In the genomic region with DNA sequence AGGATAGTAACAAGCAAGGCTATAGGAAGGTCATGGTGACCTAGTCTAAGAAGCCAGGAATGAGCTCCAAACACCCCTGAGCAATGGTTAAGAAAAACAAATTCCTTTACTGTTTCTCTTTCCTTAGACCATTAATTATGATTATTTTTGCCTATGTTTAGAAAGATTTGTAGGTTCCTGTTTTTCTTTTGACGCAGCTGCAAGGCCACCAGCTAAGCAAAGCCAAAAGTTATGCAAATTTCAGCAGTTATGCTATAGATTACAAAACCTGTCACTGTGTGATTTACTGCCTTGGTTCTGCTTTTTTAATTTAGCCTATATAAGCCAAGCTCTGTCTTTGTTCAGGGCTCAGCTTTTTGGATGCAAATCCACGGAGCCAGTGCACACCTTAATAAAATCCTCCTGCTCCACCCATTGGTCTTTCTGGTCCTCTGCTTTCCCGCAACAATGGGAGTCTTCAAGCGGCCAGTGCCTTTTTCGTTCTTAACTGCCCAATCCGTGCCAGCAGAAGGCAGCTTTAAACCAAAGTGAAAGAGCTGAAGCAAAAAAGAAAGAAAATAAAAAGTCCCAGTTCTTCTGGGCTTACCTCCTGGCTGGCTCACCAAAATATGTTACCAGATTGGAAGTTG, we compare ENCODE assay signal across 8 cellular contexts. TPM values are rescaled to one million over a fixed set of nuclear protein-coding genes. Genes with fewer than 3 reads are reported as not detected.
DNase-seq lines count a peak whose midpoint lies in the region; ATAC-seq and TF ChIP-seq lines count a peak whose summit lies in the region.

No MANE protein-coding gene starts in this region.

- no peaks in the 10 kb centered on the region for H3F3A ChIP-seq in Loucy (ENCODE audit: low read depth)

- H3K23ac ChIP-seq in mesendoderm (ENCODE audit: low read length), result no peak overlapping the region

- no peak for TF ChIP-seq CTCF in Loucy (conservative IDR thresholded peaks at IDR 0.05; ENCODE audit: low read length)

- peaks cover 13 to 14% of the 10 kb centered on the region in 2 donors for H3K9me3 Mint-ChIP-seq in activated naive CD4-positive, alpha-beta T cell treated with anti-CD3 and anti-CD28 coated beads, Interleukin-2, amount 50 U/mL, for 72 hours

- peak; percentile 43 for TF ChIP-seq POLR2A in GM15510 (IDR thresholded peaks at IDR 0.05; ENCODE audit: borderline replicate concordance, extremely low read depth, insufficient read length)

- no peak overlapping the region for H3K27ac ChIP-seq in mesendoderm (ENCODE audit: low read depth, low read length)

- H3K27me3 ChIP-seq in Loucy (ENCODE audit: insufficient read depth, low read length, poor library complexity, severe bottlenecking), result no peaks in the 10 kb centered on the region
- H3K27me3 ChIP-seq in mesendoderm (ENCODE audit: insufficient read depth, low read length, poor library complexity), result no peaks in the 10 kb centered on the region
- H3K27me3 ChIP-seq in H7 (ENCODE audit: control insufficient read depth, insufficient read depth, low read length), result no peaks in the 10 kb centered on the region

- peak overlapping the region; percentile 22 for H2AK5ac ChIP-seq in mesendoderm (ENCODE audit: low read length)

- no peaks in the 10 kb centered on the region for H3K36me3 ChIP-seq in Loucy (ENCODE audit: insufficient read depth, low read length)
- H3K36me3 ChIP-seq in mesendoderm (ENCODE audit: control insufficient read depth, insufficient read depth, low read length), result no peaks in the 10 kb centered on the region
- no peaks in the 10 kb centered on the region for H3K36me3 ChIP-seq in H7 (replicated peaks; ENCODE audit: control insufficient read depth, insufficient read depth, low read length)

- H3K79me1 ChIP-seq in mesendoderm (ENCODE audit: low read length), result peaks cover 4% of the 10 kb centered on the region

- no peak overlapping the region for H2BK5ac ChIP-seq in mesendoderm (ENCODE audit: low read length)

- DNase-seq in activated naive CD4-positive, alpha-beta T cell treated with anti-CD3 and anti-CD28 coated beads, Interleukin-2, amount 50 U/mL, for 72 hours (ENCODE audit: low spot score in 2 of 2), result peak in 1 of 2 donors; percentile 4
- DNase-seq in mesendoderm (no peak), mucosa of gallbladder (ENCODE audit: low spot score) (no peak), H7 (no peak)

- no peak overlapping the region for H2BK120ac ChIP-seq in mesendoderm (ENCODE audit: low read depth, low read length)

- peaks cover 22 to 29% of the 10 kb centered on the region in 2 donors for H3K36me3 Mint-ChIP-seq in activated naive CD4-positive, alpha-beta T cell treated with anti-CD3 and anti-CD28 coated beads, Interleukin-2, amount 50 U/mL, for 72 hours

- peak; percentile 26 for ATAC-seq in GM21737 (IDR thresholded peaks at IDR 0.05; ENCODE audit: unreplicated experiment)
- no peak for ATAC-seq in activated naive CD4-positive, alpha-beta T cell treated with anti-CD3 and anti-CD28 coated beads, Interleukin-2, amount 50 U/mL, for 72 hours
- no peak for ATAC-seq in GM19023 (IDR thresholded peaks at IDR 0.05; ENCODE audit: unreplicated experiment)

- H3K4me1 ChIP-seq in Loucy (ENCODE audit: insufficient read depth, low read length, poor library complexity, severe bottlenecking) (peaks cover 36% of the 10 kb centered on the region), mesendoderm (ENCODE audit: control insufficient read depth, low read depth, low read length) (peaks cover 5% of the 10 kb centered on the region)

- H4K20me1 ChIP-seq in Loucy (ENCODE audit: insufficient read depth, low read length, poor library complexity, severe bottlenecking), result no peaks in the 10 kb centered on the region

- peak overlapping the region; percentile 75 to 98 for H3K27ac Mint-ChIP-seq in activated naive CD4-positive, alpha-beta T cell treated with anti-CD3 and anti-CD28 coated beads, Interleukin-2, amount 50 U/mL, for 72 hours

- no peak overlapping the region for H4K8ac ChIP-seq in mesendoderm (ENCODE audit: low read depth, low read length)

- H3K79me2 ChIP-seq in Loucy (ENCODE audit: insufficient read depth, low read length) (peaks cover 28% of the 10 kb centered on the region), mesendoderm (ENCODE audit: control insufficient read depth, insufficient read depth, low read length) (peaks cover 9% of the 10 kb centered on the region)

- no peak overlapping the region for H4K5ac ChIP-seq in mesendoderm (ENCODE audit: low read length)

- H3K18ac ChIP-seq in mesendoderm (ENCODE audit: low read length), result no peak overlapping the region

- no peak overlapping the region for H3K56ac ChIP-seq in mesendoderm (ENCODE audit: low read length)

- H2AFZ ChIP-seq in Loucy (ENCODE audit: low read length), result peak overlapping the region; percentile 93

- H3K9me2 ChIP-seq in Loucy (replicated peaks; ENCODE audit: low read depth, low read length), result no peaks in the 10 kb centered on the region

- H3K4me2 ChIP-seq in Loucy (ENCODE audit: low read depth, low read length, poor library complexity, severe bottlenecking) (peak overlapping the region; percentile 82), mesendoderm (ENCODE audit: low read length) (no peak overlapping the region)

- H3K9me3 ChIP-seq in Loucy (ENCODE audit: insufficient read depth, low read depth, low read length), result no peaks in the 10 kb centered on the region

- H3K4me3 ChIP-seq in Loucy (ENCODE audit: low read length, poor library complexity, severe bottlenecking), result peak overlapping the region; percentile 83
- no peak overlapping the region for H3K4me3 ChIP-seq in mesendoderm (ENCODE audit: low read length)
- H3K4me3 ChIP-seq in H7 (ENCODE audit: insufficient read depth, low read depth, low read length), result no peak overlapping the region

- no peak overlapping the region for H2BK15ac ChIP-seq in mesendoderm (replicated peaks; ENCODE audit: low read depth)

- no peak overlapping the region for H3K4ac ChIP-seq in mesendoderm (ENCODE audit: low read depth, low read length)

- WGBS in mesendoderm (ENCODE audit: extremely low coverage, insufficient coverage, low lambda C conversion rate), result no CpG with 5 or more reads among the region's 6 CpGs

- peak overlapping the region; percentile 88 for H3K9ac ChIP-seq in Loucy (ENCODE audit: low read depth, low read length, poor library complexity, severe bottlenecking)
- H3K9ac ChIP-seq in mesendoderm (ENCODE audit: low read length), result no peak overlapping the region

RNA-seq across cellular contexts. Expression of a gene that starts 1.4 kb away (rescaled TPM):
- 10 to 100 TPM; 15.9 to 17.3 TPM for total RNA-seq in activated naive CD4-positive, alpha-beta T cell treated with anti-CD3 and anti-CD28 coated beads, Interleukin-2, amount 50 U/mL, for 72 hours
- polyA plus RNA-seq in mesendoderm (2013, experiment 1 of 2), result 13.3 TPM
- polyA plus RNA-seq in mesendoderm (2013, experiment 2 of 2), result 13.3 TPM
- 7.0 TPM for total RNA-seq in mucosa of gallbladder
- 6.4 and 9.9 TPM in 2 replicates for total RNA-seq in H7 (2014; rRNA removed; shearing (Covaris generic))
